ENCODE assay signal across 2 cellular contexts in the genomic region with DNA sequence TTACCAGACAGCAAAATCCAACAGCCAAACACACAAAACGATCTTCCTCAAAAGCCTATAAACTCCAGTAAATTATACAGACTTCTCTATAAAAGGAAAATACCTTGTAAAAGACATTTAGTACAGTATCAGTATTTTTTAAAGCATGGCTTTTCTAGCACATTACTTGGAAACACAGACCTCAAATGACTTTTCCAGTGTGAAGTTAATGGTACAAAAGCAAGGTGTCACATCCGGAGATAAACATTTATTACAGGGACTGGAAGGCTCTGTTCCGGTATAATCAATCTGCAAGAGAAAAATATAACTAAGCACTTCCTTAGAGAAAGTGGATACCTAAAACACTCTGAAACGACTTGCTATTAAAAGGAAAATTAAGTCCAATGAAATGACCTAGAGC.
TF ChIP-seq lines count a peak whose summit lies in the region.

No MANE protein-coding gene starts in this region.

TF ChIP-seq in IMR-90, 13 proteins besides CTCF, POLR2A, EP300 and RAD21:
- TF ChIP-seq MXI1 (IDR thresholded peaks at IDR 0.05; ENCODE audit: borderline replicate concordance, low read depth, low read length) (no peak), FOS (IDR thresholded peaks at IDR 0.05; ENCODE audit: low read depth, low read length) (no peak), MAZ (IDR thresholded peaks at IDR 0.05; ENCODE audit: borderline replicate concordance, low read depth, low read length) (no peak), CEBPB (IDR thresholded peaks at IDR 0.05; ENCODE audit: low read depth, low read length) (no peak)

TF ChIP-seq in endothelial cell of umbilical vein, 7 proteins besides CTCF, POLR2A, EP300 and RAD21:
- peak; percentile 25 for TF ChIP-seq POLR2AphosphoS5 (IDR thresholded peaks at IDR 0.05; ENCODE audit: insufficient read depth, low read depth, low read length)
- peak; percentile 17 for TF ChIP-seq GATA2 (IDR thresholded peaks at IDR 0.05; ENCODE audit: insufficient read depth, insufficient read length, low read depth, low read length)
- TF ChIP-seq, protein P1, sequence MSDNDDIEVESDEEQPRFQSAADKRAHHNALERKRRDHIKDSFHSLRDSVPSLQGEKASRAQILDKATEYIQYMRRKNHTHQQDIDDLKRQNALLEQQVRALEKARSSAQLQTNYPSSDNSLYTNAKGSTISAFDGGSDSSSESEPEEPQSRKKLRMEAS (IDR thresholded peaks at IDR 0.05; ENCODE audit: insufficient read depth, insufficient read length): no peak
- no peak for TF ChIP-seq MYC (IDR thresholded peaks at IDR 0.05; ENCODE audit: low read depth, low read length)
- TF ChIP-seq FOS (IDR thresholded peaks at IDR 0.05; ENCODE audit: borderline replicate concordance, insufficient read depth, low read length): peak; percentile 10
- peak; percentile 9 for TF ChIP-seq JUN (IDR thresholded peaks at IDR 0.05; ENCODE audit: borderline replicate concordance, insufficient read depth, insufficient read length, low read depth)
